Comparison of ENCODE assay signal across 1 cellular context in genomic region chr4:121449416-121449815, GRCh38.
TF ChIP-seq lines count a peak whose summit lies in the region.

No MANE protein-coding gene starts in this region.

TF ChIP-seq in SK-N-SH treated with all-trans-retinoic acid at 6 μM for 48 hours, 23 proteins besides CTCF, POLR2A, EP300 and RAD21 (continued from another document):
- TF ChIP-seq PATZ1 (CRISPR knock-in tag; IDR thresholded peaks at IDR 0.05; ENCODE audit: borderline replicate concordance) (no peak), POU6F1 (CRISPR knock-in tag; IDR thresholded peaks at IDR 0.05; ENCODE audit: borderline replicate concordance, low read depth) (no peak)
